20 cellular contexts compared by ENCODE assay signal in genomic region chr10:103431902-103432301, GRCh38. TPM values are rescaled to one million over a fixed set of nuclear protein-coding genes. Genes with fewer than 3 reads are reported as not detected.
DNase-seq lines count a peak whose midpoint lies in the region; ATAC-seq and TF ChIP-seq lines count a peak whose summit lies in the region.
"Had no signal": no experiment of that assay in that cellular context is flagged by ENCODE, and none has a peak within 500 bp of the region (broad histone marks: within the 10 kb centered on the region; RNA-seq: fewer than 3 reads in every experiment).

No MANE protein-coding gene starts in this region.

- H3K9me3 Mint-ChIP-seq in activated naive CD4-positive, alpha-beta T cell treated with anti-CD3 and anti-CD28 coated beads, Interleukin-2, amount 10 ng/mL, durations not matched to agents 7 days and 5 days, result no peaks in the 10 kb centered on the region
- H3K9me3 Mint-ChIP-seq in activated naive CD4-positive, alpha-beta T cell treated with anti-CD3 and anti-CD28 coated beads for 36 hours, result no peaks in the 10 kb centered on the region
- H3K9me3 Mint-ChIP-seq: CD4-positive, alpha-beta T cell; HFFc6 had no signal

- no peak overlapping the region for H3K4me3 Mint-ChIP-seq in activated naive CD4-positive, alpha-beta T cell treated with anti-CD3 and anti-CD28 coated beads, Interleukin-2, amount 10 ng/mL, durations not matched to agents 7 days and 5 days
- no peak overlapping the region for H3K4me3 Mint-ChIP-seq in activated naive CD4-positive, alpha-beta T cell treated with anti-CD3 and anti-CD28 coated beads for 36 hours
- no peak overlapping the region for H3K4me3 Mint-ChIP-seq in T-helper 17 cell
- H3K4me3 Mint-ChIP-seq: B cell; CD4-positive, alpha-beta T cell; HFFc6 had no signal

- peak overlapping the region in 1 of 2 donors; percentile 29 for H3K9ac ChIP-seq in stomach smooth muscle (ENCODE audit: low read length in 2 of 2)

- CTCF ChIA-PET in activated naive CD4-positive, alpha-beta T cell treated with anti-CD3 and anti-CD28 coated beads, Interleukin-2, amount 10 ng/mL, durations not matched to agents 7 days and 5 days (lab: Charles Lee), result interaction anchor here (0.9 to 3.5 kb wide), 4 partner anchors 13 to 44 kb away, joined by 4 to 16 read pairs (median 10); no protein-coding TSS in a partner anchor
- CTCF ChIA-PET in activated naive CD4-positive, alpha-beta T cell treated with anti-CD3 and anti-CD28 coated beads for 36 hours (lab: Charles Lee), result no interaction called here

- no peaks in the 10 kb centered on the region for H3K27me3 Mint-ChIP-seq in activated naive CD4-positive, alpha-beta T cell treated with anti-CD3 and anti-CD28 coated beads, Interleukin-2, amount 10 ng/mL, durations not matched to agents 7 days and 5 days
- H3K27me3 Mint-ChIP-seq in activated naive CD4-positive, alpha-beta T cell treated with anti-CD3 and anti-CD28 coated beads for 36 hours (ENCODE audit: low read depth), result no peaks in the 10 kb centered on the region
- no peaks in the 10 kb centered on the region for H3K27me3 Mint-ChIP-seq in T-helper 17 cell
- H3K27me3 Mint-ChIP-seq: B cell; CD4-positive, alpha-beta T cell had no signal

- intact Hi-C loops in activated naive CD4-positive, alpha-beta T cell treated with anti-CD3 and anti-CD28 coated beads for 36 hours (cut with micrococcal nuclease), result no loop called here
- intact Hi-C loops in left lung (cut with DNase I), result no loop called here

- ATAC-seq in T-helper 17 cell, result no peak
- peak; percentile 94 for ATAC-seq in left lung
- ATAC-seq: Panc1 had no signal

- H3K27ac ChIP-seq in left lung, result no peak overlapping the region
- H3K27ac ChIP-seq in stomach smooth muscle (ENCODE audit: low read length), result peak overlapping the region; percentile 31

- peak overlapping the region; percentile 82 for H3K27ac Mint-ChIP-seq in activated naive CD4-positive, alpha-beta T cell treated with anti-CD3 and anti-CD28 coated beads, Interleukin-2, amount 10 ng/mL, durations not matched to agents 7 days and 5 days
- H3K27ac Mint-ChIP-seq in activated naive CD4-positive, alpha-beta T cell treated with anti-CD3 and anti-CD28 coated beads for 36 hours, result no peak overlapping the region
- peak overlapping the region; percentile 61 for H3K27ac Mint-ChIP-seq in T-helper 17 cell
- H3K27ac Mint-ChIP-seq: B cell; CD4-positive, alpha-beta T cell; HFFc6 had no signal

- H3K36me3 Mint-ChIP-seq in activated naive CD4-positive, alpha-beta T cell treated with anti-CD3 and anti-CD28 coated beads, Interleukin-2, amount 10 ng/mL, durations not matched to agents 7 days and 5 days, result peaks cover 59% of the 10 kb centered on the region
- H3K36me3 Mint-ChIP-seq in activated naive CD4-positive, alpha-beta T cell treated with anti-CD3 and anti-CD28 coated beads for 36 hours (ENCODE audit: low read depth), result peaks cover 61% of the 10 kb centered on the region
- H3K36me3 Mint-ChIP-seq in T-helper 17 cell (ENCODE audit: low read depth), result peaks cover 4% of the 10 kb centered on the region

- TF ChIP-seq CTCF in left lung (IDR thresholded peaks at IDR 0.05), result no peak

- no peak overlapping the region for H3K4me3 ChIP-seq in left lung
- H3K4me3 ChIP-seq in stomach smooth muscle (ENCODE audit: low read length in 2 of 2), result peak overlapping the region in 1 of 2 donors; percentile 15

- no peaks in the 10 kb centered on the region for H3K27me3 ChIP-seq in left lung
- H3K27me3 ChIP-seq in stomach smooth muscle (ENCODE audit: control insufficient read depth in 1 of 2, insufficient read depth in 2 of 2, low read length in 2 of 2), result no peaks in the 10 kb centered on the region

- no peak for DNase-seq in activated naive CD4-positive, alpha-beta T cell treated with anti-CD3 and anti-CD28 coated beads, Interleukin-2, amount 10 ng/mL, durations not matched to agents 7 days and 5 days
- DNase-seq in activated naive CD4-positive, alpha-beta T cell treated with anti-CD3 and anti-CD28 coated beads for 36 hours, result no peak
- no peak for DNase-seq in T-helper 17 cell
- no peak for DNase-seq in left lung
- DNase-seq in Ammon's horn (ENCODE audit: low spot score), result no peak
- no peak for DNase-seq in DMS 273 (lab: John Stamatoyannopoulos, UW; ENCODE audit: unreplicated experiment)
- no peak for DNase-seq in kidney tubule cell (ENCODE audit: low spot score)
- DNase-seq: ACHN; Calu3; CD4-positive, alpha-beta T cell; GF-D8; HFFc6; MM.1S; NCI-H1105; NCI-H1694 treated with DMSO at 0.1 percent for 48 hours; NCI-H345; Right ventricle myocardium superior had no signal

- H3K4me1 ChIP-seq in left lung (peaks cover 0 to 17% of the 10 kb centered on the region in 2 donors), stomach smooth muscle (ENCODE audit: control insufficient read depth, insufficient read depth, low read length) (peaks cover 2% of the 10 kb centered on the region)

- peaks cover 0 to 73% of the 10 kb centered on the region in 2 donors for H3K36me3 ChIP-seq in left lung
- H3K36me3 ChIP-seq in stomach smooth muscle (ENCODE audit: control insufficient read depth in 2 of 2, insufficient read depth in 2 of 2, low read length in 2 of 2), result peaks cover 26 to 32% of the 10 kb centered on the region in 2 donors

- peaks cover 70% of the 10 kb centered on the region for H3K4me1 Mint-ChIP-seq in activated naive CD4-positive, alpha-beta T cell treated with anti-CD3 and anti-CD28 coated beads, Interleukin-2, amount 10 ng/mL, durations not matched to agents 7 days and 5 days
- peaks cover 32% of the 10 kb centered on the region for H3K4me1 Mint-ChIP-seq in activated naive CD4-positive, alpha-beta T cell treated with anti-CD3 and anti-CD28 coated beads for 36 hours (ENCODE audit: low read depth)
- H3K4me1 Mint-ChIP-seq in T-helper 17 cell, result peaks cover 30% of the 10 kb centered on the region
- H3K4me1 Mint-ChIP-seq: B cell had no signal

- H3K9me3 ChIP-seq in T-helper 17 cell (ENCODE audit: control insufficient read depth, low read length, poor library complexity, severe bottlenecking) (no peaks in the 10 kb centered on the region), left lung (no peaks in the 10 kb centered on the region), stomach smooth muscle (ENCODE audit: control insufficient read depth in 2 of 2, low read length in 2 of 2) (no peaks in the 10 kb centered on the region)

RNA-seq across cellular contexts. Expression of gene CALHM2, which starts 20.3 kb away (rescaled TPM):
- total RNA-seq in activated naive CD4-positive, alpha-beta T cell treated with anti-CD3 and anti-CD28 coated beads for 36 hours, result 1 to 10 TPM; 8.3 to 9.5 TPM
- 10 to 100 TPM; 15.5 to 23.6 TPM for total RNA-seq in T-helper 17 cell
- total RNA-seq in left lung, result 10 to 100 TPM; 29.4 to 60.2 TPM

RNA-seq across cellular contexts. Expression of gene CALHM1, which starts 26.8 kb away (rescaled TPM):
- total RNA-seq in activated naive CD4-positive, alpha-beta T cell treated with anti-CD3 and anti-CD28 coated beads for 36 hours, result not detected
- total RNA-seq in T-helper 17 cell (not detected), left lung (not detected)
- total RNA-seq: Calu3; CD4-positive, alpha-beta T cell; HFFc6; Right ventricle myocardium superior had no signal

RNA-seq across cellular contexts. Expression of gene PDCD11, which starts 35.5 kb away (rescaled TPM):
- 10 to 100 TPM; 50.1 TPM for total RNA-seq in activated naive CD4-positive, alpha-beta T cell treated with anti-CD3 and anti-CD28 coated beads for 36 hours
- 10 to 100 TPM; 18.7 to 29.7 TPM for total RNA-seq in T-helper 17 cell
- total RNA-seq in left lung, result 10 to 100 TPM; 20.1 to 35.4 TPM

RNA-seq across cellular contexts. Expression of gene ATP5MK, which starts 35.6 kb away (rescaled TPM):
- total RNA-seq in activated naive CD4-positive, alpha-beta T cell treated with anti-CD3 and anti-CD28 coated beads for 36 hours, result 100 to 1,000 TPM; 422 to 423 TPM
- 100 to 1,000 TPM; 135 to 136 TPM for total RNA-seq in T-helper 17 cell
- 100 to 1,000 TPM; 257 to 259 TPM for total RNA-seq in left lung

RNA-seq across cellular contexts. Expression of gene CALHM3, which starts 47.1 kb away (rescaled TPM):
- total RNA-seq in activated naive CD4-positive, alpha-beta T cell treated with anti-CD3 and anti-CD28 coated beads for 36 hours, result not detected
- not detected for total RNA-seq in T-helper 17 cell
- total RNA-seq in left lung, result under 1 TPM in 1 of 2 donors, not detected in 1; 0.16 TPM
- total RNA-seq: B cell; Calu3; CD4-positive, alpha-beta T cell; Right ventricle myocardium superior had no signal
